In genomic region chr9:114395768-114396167, GRCh38 we compare ENCODE assay signal across 13 cellular contexts. TPM values are rescaled to one million over a fixed set of nuclear protein-coding genes. Genes with fewer than 3 reads are reported as not detected.
DNase-seq lines count a peak whose midpoint lies in the region; ATAC-seq and TF ChIP-seq lines count a peak whose summit lies in the region.
"Had no signal": no experiment of that assay in that cellular context is flagged by ENCODE, and none has a peak within 500 bp of the region (broad histone marks: within the 10 kb centered on the region; RNA-seq: fewer than 3 reads in every experiment).

No MANE protein-coding gene starts in this region.

- TF ChIP-seq CTCF in activated CD8-positive, alpha-beta T cell treated with anti-CD3 and anti-CD28 coated beads for 36 hours (IDR thresholded peaks at IDR 0.05), result no peak
- TF ChIP-seq CTCF in glutamatergic neuron (IDR thresholded peaks at IDR 0.05; ENCODE audit: partially characterized antibody, unreplicated experiment), result no peak

- H3K27me3 Mint-ChIP-seq in activated naive CD4-positive, alpha-beta T cell treated with anti-CD3 and anti-CD28 coated beads for 36 hours (ENCODE audit: low read depth), result no peaks in the 10 kb centered on the region
- H3K27me3 Mint-ChIP-seq in activated CD8-positive, alpha-beta T cell treated with anti-CD3 and anti-CD28 coated beads for 36 hours, result no peaks in the 10 kb centered on the region
- peaks cover 1% of the 10 kb centered on the region for H3K27me3 Mint-ChIP-seq in glutamatergic neuron (ENCODE audit: unreplicated experiment)

- CTCF ChIA-PET in activated naive CD4-positive, alpha-beta T cell treated with anti-CD3 and anti-CD28 coated beads for 36 hours (lab: Charles Lee), result interaction anchor here (0.9 to 3.3 kb wide), 7 partner anchors 9 to 56 kb away, joined by 3 to 25 read pairs (median 4); partner anchors contain the start of gene AKNA
- CTCF ChIA-PET in activated CD8-positive, alpha-beta T cell treated with anti-CD3 and anti-CD28 coated beads for 36 hours (lab: Charles Lee), result interaction anchor here (1.4 to 4.6 kb wide), 5 partner anchors 10 to 57 kb away, joined by 3 to 20 read pairs (median 8); no protein-coding TSS in a partner anchor

- H3K4me3 ChIP-seq in thymus (ENCODE audit: low read length), result no peak overlapping the region

- peaks cover 65% of the 10 kb centered on the region for H3K4me1 Mint-ChIP-seq in activated naive CD4-positive, alpha-beta T cell treated with anti-CD3 and anti-CD28 coated beads for 36 hours (ENCODE audit: low read depth)
- H3K4me1 Mint-ChIP-seq in activated CD8-positive, alpha-beta T cell treated with anti-CD3 and anti-CD28 coated beads for 36 hours (ENCODE audit: low read depth), result peaks cover 62% of the 10 kb centered on the region
- H3K4me1 Mint-ChIP-seq in glutamatergic neuron (ENCODE audit: low read depth, unreplicated experiment), result peaks cover 17% of the 10 kb centered on the region

- peaks cover 33% of the 10 kb centered on the region for H3K36me3 Mint-ChIP-seq in activated naive CD4-positive, alpha-beta T cell treated with anti-CD3 and anti-CD28 coated beads for 36 hours (ENCODE audit: low read depth)
- peaks cover 36% of the 10 kb centered on the region for H3K36me3 Mint-ChIP-seq in activated CD8-positive, alpha-beta T cell treated with anti-CD3 and anti-CD28 coated beads for 36 hours (ENCODE audit: low read depth)
- no peaks in the 10 kb centered on the region for H3K36me3 Mint-ChIP-seq in glutamatergic neuron (ENCODE audit: unreplicated experiment)

- POLR2A ChIA-PET in activated CD8-positive, alpha-beta T cell treated with anti-CD3 and anti-CD28 coated beads for 36 hours (lab: Charles Lee), result interaction anchor here (0.6 to 4.0 kb wide), 7 partner anchors 9 to 467 kb away, joined by 3 to 50 read pairs (median 3); partner anchors contain the start of gene AKNA

- no peak for DNase-seq in activated naive CD4-positive, alpha-beta T cell treated with anti-CD3 and anti-CD28 coated beads for 36 hours
- DNase-seq in activated naive CD4-positive, alpha-beta T cell treated with anti-CD3 and anti-CD28 coated beads, Interleukin-2, amount 50 U/mL, for 16 hours, result no peak
- no peak for DNase-seq in activated CD8-positive, alpha-beta T cell treated with anti-CD3 and anti-CD28 coated beads for 36 hours
- DNase-seq in glutamatergic neuron (no peak), NCI-H748 (lab: John Stamatoyannopoulos, UW; ENCODE audit: unreplicated experiment) (no peak), left lobe of liver (ENCODE audit: low spot score) (no peak), putamen (ENCODE audit: low spot score) (no peak)
- DNase-seq: activated CD8-positive, alpha-beta memory T cell treated with anti-CD3 and anti-CD28 coated beads for 24 hours; aorta; effector CD4-positive, alpha-beta T cell; left ventricle myocardium superior; OCI-M1 had no signal

- peak overlapping the region; percentile 59 for H3K4me3 Mint-ChIP-seq in activated naive CD4-positive, alpha-beta T cell treated with anti-CD3 and anti-CD28 coated beads for 36 hours
- H3K4me3 Mint-ChIP-seq in activated CD8-positive, alpha-beta T cell treated with anti-CD3 and anti-CD28 coated beads for 36 hours, result peak overlapping the region; percentile 65
- H3K4me3 Mint-ChIP-seq in glutamatergic neuron (ENCODE audit: unreplicated experiment), result peak overlapping the region; percentile 70

- H3K27me3 ChIP-seq in thymus (ENCODE audit: control insufficient read depth, insufficient read depth), result no peaks in the 10 kb centered on the region

- ATAC-seq in activated CD8-positive, alpha-beta T cell treated with anti-CD3 and anti-CD28 coated beads for 36 hours, result no peak
- ATAC-seq in left lobe of liver, result no peak
- ATAC-seq: left ventricle myocardium superior had no signal

- H3K36me3 ChIP-seq in thymus (ENCODE audit: control insufficient read depth, insufficient read depth), result no peaks in the 10 kb centered on the region

- no peaks in the 10 kb centered on the region for H3K9me3 ChIP-seq in thymus (ENCODE audit: control insufficient read depth)

- no peaks in the 10 kb centered on the region for H3K9me3 Mint-ChIP-seq in activated naive CD4-positive, alpha-beta T cell treated with anti-CD3 and anti-CD28 coated beads for 36 hours
- no peaks in the 10 kb centered on the region for H3K9me3 Mint-ChIP-seq in activated CD8-positive, alpha-beta T cell treated with anti-CD3 and anti-CD28 coated beads for 36 hours
- no peaks in the 10 kb centered on the region for H3K9me3 Mint-ChIP-seq in glutamatergic neuron (ENCODE audit: unreplicated experiment)

- peak overlapping the region; percentile 82 for H3K27ac Mint-ChIP-seq in activated naive CD4-positive, alpha-beta T cell treated with anti-CD3 and anti-CD28 coated beads for 36 hours
- peak overlapping the region; percentile 69 for H3K27ac Mint-ChIP-seq in activated CD8-positive, alpha-beta T cell treated with anti-CD3 and anti-CD28 coated beads for 36 hours
- H3K27ac Mint-ChIP-seq in glutamatergic neuron (ENCODE audit: unreplicated experiment), result peak overlapping the region; percentile 43

- intact Hi-C loops in activated naive CD4-positive, alpha-beta T cell treated with anti-CD3 and anti-CD28 coated beads for 36 hours (cut with micrococcal nuclease), result loop anchor here (10.0 kb wide), 1 partner anchor 241 kb away; the partner anchor contains the start of gene COL27A1
- intact Hi-C loops in activated CD8-positive, alpha-beta T cell treated with anti-CD3 and anti-CD28 coated beads for 36 hours (cut with micrococcal nuclease), result no loop called here

- H3K27ac ChIP-seq in thymus (ENCODE audit: low read depth), result peak overlapping the region; percentile 19

- H3K4me1 ChIP-seq in thymus (ENCODE audit: control insufficient read depth, insufficient read depth, low read length), result peaks cover 37% of the 10 kb centered on the region

- 88% methylated on average over 5 of the region's 5 CpGs for WGBS in thymus

RNA-seq across cellular contexts. Expression of gene AKNA, which starts 8.0 kb away (rescaled TPM):
- 100 to 1,000 TPM; 107 to 118 TPM for total RNA-seq in activated naive CD4-positive, alpha-beta T cell treated with anti-CD3 and anti-CD28 coated beads for 36 hours
- total RNA-seq in activated CD8-positive, alpha-beta T cell treated with anti-CD3 and anti-CD28 coated beads for 36 hours, result 100 to 1,000 TPM; 166 to 167 TPM
- total RNA-seq in glutamatergic neuron (ENCODE audit: unreplicated experiment) (32.6 TPM), left lobe of liver (7.3 TPM)
- 162 TPM for polyA plus RNA-seq in thymus
